In the genomic region with DNA sequence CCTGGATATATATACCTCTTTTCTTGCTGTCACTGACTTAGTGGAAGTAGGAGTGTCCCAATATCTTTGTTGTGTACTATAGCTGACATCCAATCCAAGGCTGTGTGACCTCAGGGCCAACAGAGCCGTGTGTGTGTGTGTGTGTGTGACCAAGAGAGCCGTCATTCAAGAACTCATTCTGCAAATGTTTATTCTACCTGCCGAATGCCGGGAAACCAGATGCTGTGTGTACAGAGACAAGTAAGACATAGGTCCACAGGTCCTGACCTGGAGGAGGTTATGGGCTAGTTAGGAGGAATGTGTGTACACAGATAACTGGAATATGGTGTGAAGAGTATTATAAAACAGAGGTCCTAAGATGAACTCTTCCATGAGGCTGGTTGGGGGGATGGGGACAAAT, we compare ENCODE assay signal across 1 cellular context.
TF ChIP-seq lines count a peak whose summit lies in the region.

No MANE protein-coding gene starts in this region.

TF ChIP-seq in HepG2, 621 proteins besides CTCF, POLR2A, EP300 and RAD21 (continued from another document and continues in another):
- TF ChIP-seq, protein P1, sequence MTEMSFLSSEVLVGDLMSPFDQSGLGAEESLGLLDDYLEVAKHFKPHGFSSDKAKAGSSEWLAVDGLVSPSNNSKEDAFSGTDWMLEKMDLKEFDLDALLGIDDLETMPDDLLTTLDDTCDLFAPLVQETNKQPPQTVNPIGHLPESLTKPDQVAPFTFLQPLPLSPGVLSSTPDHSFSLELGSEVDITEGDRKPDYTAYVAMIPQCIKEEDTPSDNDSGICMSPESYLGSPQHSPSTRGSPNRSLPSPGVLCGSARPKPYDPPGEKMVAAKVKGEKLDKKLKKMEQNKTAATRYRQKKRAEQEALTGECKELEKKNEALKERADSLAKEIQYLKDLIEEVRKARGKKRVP (CRISPR knock-in tag; IDR thresholded peaks at IDR 0.05), result peak in 1 of 2 experiments; percentile 49; a peak in 2 of 4 replicates
- TF ChIP-seq TSC22D2 (CRISPR knock-in tag; IDR thresholded peaks at IDR 0.05; ENCODE audit: borderline replicate concordance) (no peak), RFX1 (IDR thresholded peaks at IDR 0.05) (no peak), ZBTB7B (CRISPR knock-in tag; IDR thresholded peaks at IDR 0.05) (no peak), PCBP2 (optimal IDR thresholded peaks at IDR 0.05; ENCODE audit: low read depth, low read length, poor library complexity, severe bottlenecking) (no peak), SP5 (CRISPR knock-in tag; IDR thresholded peaks at IDR 0.05; ENCODE audit: borderline replicate concordance, low read depth) (peak; percentile 60), XRCC5 (optimal IDR thresholded peaks at IDR 0.05; ENCODE audit: low read length) (peak; percentile 72), ZMYM2 (CRISPR knock-in tag; IDR thresholded peaks at IDR 0.05) (no peak), FOSL2 (CRISPR knock-in tag; IDR thresholded peaks at IDR 0.05) (peak; percentile 75), SRSF1 (optimal IDR thresholded peaks at IDR 0.05; ENCODE audit: low read depth, low read length) (no peak), TARDBP (CRISPR knock-in tag; IDR thresholded peaks at IDR 0.05) (peak; percentile 81; the same call in 1 of the 2 replicates), ZNF564 (CRISPR knock-in tag; IDR thresholded peaks at IDR 0.05) (no peak; the same call in 1 of the 2 replicates), ZSCAN21 (CRISPR knock-in tag; IDR thresholded peaks at IDR 0.05; ENCODE audit: borderline replicate concordance) (no peak), GZF1 (CRISPR knock-in tag; IDR thresholded peaks at IDR 0.05) (no peak), HMG20A (CRISPR knock-in tag; IDR thresholded peaks at IDR 0.05; ENCODE audit: borderline replicate concordance) (peak; percentile 91), WIZ (CRISPR knock-in tag; IDR thresholded peaks at IDR 0.05) (0 out of 2 replicates have a peak, but pooled peaks have one; percentile 29), SOX5 (CRISPR knock-in tag; IDR thresholded peaks at IDR 0.05; ENCODE audit: borderline replicate concordance) (peak; percentile 85), ZFP36L1 (CRISPR knock-in tag; IDR thresholded peaks at IDR 0.05) (peak; percentile 43; the same call in 1 of the 2 replicates), ZNF780A (CRISPR knock-in tag; IDR thresholded peaks at IDR 0.05) (no peak), CBX2 (IDR thresholded peaks at IDR 0.05; ENCODE audit: low read depth, low read length) (no peak), CBX2 (CRISPR knock-in tag; IDR thresholded peaks at IDR 0.05; ENCODE audit: low read depth) (0 out of 2 replicates have a peak, but pooled peaks have one; percentile 40), ZNF644 (CRISPR knock-in tag; IDR thresholded peaks at IDR 0.05; ENCODE audit: low read depth) (peak; percentile 75), ZSCAN9 (CRISPR knock-in tag; IDR thresholded peaks at IDR 0.05; ENCODE audit: borderline replicate concordance) (0 out of 2 replicates have a peak, but pooled peaks have one; percentile 46), KDM2A (CRISPR knock-in tag; IDR thresholded peaks at IDR 0.05; ENCODE audit: borderline replicate concordance, low read depth) (peak; percentile 46; the same call in 1 of the 2 replicates), CAMTA2 (CRISPR knock-in tag; IDR thresholded peaks at IDR 0.05; ENCODE audit: borderline replicate concordance) (no peak), ARNTL (CRISPR knock-in tag; IDR thresholded peaks at IDR 0.05) (peak; percentile 20; the same call in 1 of the 2 replicates), FOXP1 (IDR thresholded peaks at IDR 0.05) (0 out of 2 replicates have a peak, but pooled peaks have one; percentile 44), FOXP1 (CRISPR knock-in tag; IDR thresholded peaks at IDR 0.05) (peak; percentile 95)
- TF ChIP-seq, protein P2, sequence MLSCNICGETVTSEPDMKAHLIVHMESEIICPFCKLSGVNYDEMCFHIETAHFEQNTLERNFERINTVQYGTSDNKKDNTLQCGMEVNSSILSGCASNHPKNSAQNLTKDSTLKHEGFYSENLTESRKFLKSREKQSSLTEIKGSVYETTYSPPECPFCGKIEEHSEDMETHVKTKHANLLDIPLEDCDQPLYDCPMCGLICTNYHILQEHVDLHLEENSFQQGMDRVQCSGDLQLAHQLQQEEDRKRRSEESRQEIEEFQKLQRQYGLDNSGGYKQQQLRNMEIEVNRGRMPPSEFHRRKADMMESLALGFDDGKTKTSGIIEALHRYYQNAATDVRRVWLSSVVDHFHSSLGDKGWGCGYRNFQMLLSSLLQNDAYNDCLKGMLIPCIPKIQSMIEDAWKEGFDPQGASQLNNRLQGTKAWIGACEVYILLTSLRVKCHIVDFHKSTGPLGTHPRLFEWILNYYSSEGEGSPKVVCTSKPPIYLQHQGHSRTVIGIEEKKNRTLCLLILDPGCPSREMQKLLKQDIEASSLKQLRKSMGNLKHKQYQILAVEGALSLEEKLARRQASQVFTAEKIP (CRISPR knock-in tag; IDR thresholded peaks at IDR 0.05; ENCODE audit: borderline replicate concordance), result no peak
- TF ChIP-seq, protein P3, sequence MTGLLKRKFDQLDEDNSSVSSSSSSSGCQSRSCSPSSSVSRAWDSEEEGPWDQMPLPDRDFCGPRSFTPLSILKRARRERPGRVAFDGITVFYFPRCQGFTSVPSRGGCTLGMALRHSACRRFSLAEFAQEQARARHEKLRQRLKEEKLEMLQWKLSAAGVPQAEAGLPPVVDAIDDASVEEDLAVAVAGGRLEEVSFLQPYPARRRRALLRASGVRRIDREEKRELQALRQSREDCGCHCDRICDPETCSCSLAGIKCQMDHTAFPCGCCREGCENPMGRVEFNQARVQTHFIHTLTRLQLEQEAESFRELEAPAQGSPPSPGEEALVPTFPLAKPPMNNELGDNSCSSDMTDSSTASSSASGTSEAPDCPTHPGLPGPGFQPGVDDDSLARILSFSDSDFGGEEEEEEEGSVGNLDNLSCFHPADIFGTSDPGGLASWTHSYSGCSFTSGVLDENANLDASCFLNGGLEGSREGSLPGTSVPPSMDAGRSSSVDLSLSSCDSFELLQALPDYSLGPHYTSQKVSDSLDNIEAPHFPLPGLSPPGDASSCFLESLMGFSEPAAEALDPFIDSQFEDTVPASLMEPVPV (CRISPR knock-in tag; IDR thresholded peaks at IDR 0.05), result no peak
- TF ChIP-seq, protein P4, sequence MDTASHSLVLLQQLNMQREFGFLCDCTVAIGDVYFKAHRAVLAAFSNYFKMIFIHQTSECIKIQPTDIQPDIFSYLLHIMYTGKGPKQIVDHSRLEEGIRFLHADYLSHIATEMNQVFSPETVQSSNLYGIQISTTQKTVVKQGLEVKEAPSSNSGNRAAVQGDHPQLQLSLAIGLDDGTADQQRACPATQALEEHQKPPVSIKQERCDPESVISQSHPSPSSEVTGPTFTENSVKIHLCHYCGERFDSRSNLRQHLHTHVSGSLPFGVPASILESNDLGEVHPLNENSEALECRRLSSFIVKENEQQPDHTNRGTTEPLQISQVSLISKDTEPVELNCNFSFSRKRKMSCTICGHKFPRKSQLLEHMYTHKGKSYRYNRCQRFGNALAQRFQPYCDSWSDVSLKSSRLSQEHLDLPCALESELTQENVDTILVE (CRISPR knock-in tag; IDR thresholded peaks at IDR 0.05), result peak; percentile 72
- TF ChIP-seq, protein P5, sequence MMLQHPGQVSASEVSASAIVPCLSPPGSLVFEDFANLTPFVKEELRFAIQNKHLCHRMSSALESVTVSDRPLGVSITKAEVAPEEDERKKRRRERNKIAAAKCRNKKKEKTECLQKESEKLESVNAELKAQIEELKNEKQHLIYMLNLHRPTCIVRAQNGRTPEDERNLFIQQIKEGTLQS (CRISPR knock-in tag; IDR thresholded peaks at IDR 0.05), result no peak
- TF ChIP-seq, protein P6, sequence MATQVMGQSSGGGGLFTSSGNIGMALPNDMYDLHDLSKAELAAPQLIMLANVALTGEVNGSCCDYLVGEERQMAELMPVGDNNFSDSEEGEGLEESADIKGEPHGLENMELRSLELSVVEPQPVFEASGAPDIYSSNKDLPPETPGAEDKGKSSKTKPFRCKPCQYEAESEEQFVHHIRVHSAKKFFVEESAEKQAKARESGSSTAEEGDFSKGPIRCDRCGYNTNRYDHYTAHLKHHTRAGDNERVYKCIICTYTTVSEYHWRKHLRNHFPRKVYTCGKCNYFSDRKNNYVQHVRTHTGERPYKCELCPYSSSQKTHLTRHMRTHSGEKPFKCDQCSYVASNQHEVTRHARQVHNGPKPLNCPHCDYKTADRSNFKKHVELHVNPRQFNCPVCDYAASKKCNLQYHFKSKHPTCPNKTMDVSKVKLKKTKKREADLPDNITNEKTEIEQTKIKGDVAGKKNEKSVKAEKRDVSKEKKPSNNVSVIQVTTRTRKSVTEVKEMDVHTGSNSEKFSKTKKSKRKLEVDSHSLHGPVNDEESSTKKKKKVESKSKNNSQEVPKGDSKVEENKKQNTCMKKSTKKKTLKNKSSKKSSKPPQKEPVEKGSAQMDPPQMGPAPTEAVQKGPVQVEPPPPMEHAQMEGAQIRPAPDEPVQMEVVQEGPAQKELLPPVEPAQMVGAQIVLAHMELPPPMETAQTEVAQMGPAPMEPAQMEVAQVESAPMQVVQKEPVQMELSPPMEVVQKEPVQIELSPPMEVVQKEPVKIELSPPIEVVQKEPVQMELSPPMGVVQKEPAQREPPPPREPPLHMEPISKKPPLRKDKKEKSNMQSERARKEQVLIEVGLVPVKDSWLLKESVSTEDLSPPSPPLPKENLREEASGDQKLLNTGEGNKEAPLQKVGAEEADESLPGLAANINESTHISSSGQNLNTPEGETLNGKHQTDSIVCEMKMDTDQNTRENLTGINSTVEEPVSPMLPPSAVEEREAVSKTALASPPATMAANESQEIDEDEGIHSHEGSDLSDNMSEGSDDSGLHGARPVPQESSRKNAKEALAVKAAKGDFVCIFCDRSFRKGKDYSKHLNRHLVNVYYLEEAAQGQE (IDR thresholded peaks at IDR 0.05; ENCODE audit: borderline replicate concordance in 1 of 2, low read depth in 1 of 2, low read length in 2 of 2), result peak in 1 of 2 experiments; percentile 25; a peak in 1 of 4 replicates
- TF ChIP-seq, protein P7, sequence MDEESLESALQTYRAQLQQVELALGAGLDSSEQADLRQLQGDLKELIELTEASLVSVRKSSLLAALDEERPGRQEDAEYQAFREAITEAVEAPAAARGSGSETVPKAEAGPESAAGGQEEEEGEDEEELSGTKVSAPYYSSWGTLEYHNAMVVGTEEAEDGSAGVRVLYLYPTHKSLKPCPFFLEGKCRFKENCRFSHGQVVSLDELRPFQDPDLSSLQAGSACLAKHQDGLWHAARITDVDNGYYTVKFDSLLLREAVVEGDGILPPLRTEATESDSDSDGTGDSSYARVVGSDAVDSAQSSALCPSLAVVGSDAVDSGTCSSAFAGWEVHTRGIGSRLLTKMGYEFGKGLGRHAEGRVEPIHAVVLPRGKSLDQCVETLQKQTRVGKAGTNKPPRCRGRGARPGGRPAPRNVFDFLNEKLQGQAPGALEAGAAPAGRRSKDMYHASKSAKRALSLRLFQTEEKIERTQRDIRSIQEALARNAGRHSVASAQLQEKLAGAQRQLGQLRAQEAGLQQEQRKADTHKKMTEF (CRISPR knock-in tag; IDR thresholded peaks at IDR 0.05), result peak; percentile 89; the same call in 1 of the 2 replicates
- TF ChIP-seq, protein P8, sequence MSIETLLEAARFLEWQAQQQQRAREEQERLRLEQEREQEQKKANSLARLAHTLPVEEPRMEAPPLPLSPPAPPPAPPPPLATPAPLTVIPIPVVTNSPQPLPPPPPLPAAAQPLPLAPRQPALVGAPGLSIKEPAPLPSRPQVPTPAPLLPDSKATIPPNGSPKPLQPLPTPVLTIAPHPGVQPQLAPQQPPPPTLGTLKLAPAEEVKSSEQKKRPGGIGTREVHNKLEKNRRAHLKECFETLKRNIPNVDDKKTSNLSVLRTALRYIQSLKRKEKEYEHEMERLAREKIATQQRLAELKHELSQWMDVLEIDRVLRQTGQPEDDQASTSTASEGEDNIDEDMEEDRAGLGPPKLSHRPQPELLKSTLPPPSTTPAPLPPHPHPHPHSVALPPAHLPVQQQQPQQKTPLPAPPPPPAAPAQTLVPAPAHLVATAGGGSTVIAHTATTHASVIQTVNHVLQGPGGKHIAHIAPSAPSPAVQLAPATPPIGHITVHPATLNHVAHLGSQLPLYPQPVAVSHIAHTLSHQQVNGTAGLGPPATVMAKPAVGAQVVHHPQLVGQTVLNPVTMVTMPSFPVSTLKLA (IDR thresholded peaks at IDR 0.05), result no peak
- TF ChIP-seq, protein P9, sequence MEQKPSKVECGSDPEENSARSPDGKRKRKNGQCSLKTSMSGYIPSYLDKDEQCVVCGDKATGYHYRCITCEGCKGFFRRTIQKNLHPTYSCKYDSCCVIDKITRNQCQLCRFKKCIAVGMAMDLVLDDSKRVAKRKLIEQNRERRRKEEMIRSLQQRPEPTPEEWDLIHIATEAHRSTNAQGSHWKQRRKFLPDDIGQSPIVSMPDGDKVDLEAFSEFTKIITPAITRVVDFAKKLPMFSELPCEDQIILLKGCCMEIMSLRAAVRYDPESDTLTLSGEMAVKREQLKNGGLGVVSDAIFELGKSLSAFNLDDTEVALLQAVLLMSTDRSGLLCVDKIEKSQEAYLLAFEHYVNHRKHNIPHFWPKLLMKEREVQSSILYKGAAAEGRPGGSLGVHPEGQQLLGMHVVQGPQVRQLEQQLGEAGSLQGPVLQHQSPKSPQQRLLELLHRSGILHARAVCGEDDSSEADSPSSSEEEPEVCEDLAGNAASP (CRISPR knock-in tag; IDR thresholded peaks at IDR 0.05; ENCODE audit: borderline replicate concordance), result peak; percentile 97; the same call in 1 of the 2 replicates
- TF ChIP-seq, protein P10, sequence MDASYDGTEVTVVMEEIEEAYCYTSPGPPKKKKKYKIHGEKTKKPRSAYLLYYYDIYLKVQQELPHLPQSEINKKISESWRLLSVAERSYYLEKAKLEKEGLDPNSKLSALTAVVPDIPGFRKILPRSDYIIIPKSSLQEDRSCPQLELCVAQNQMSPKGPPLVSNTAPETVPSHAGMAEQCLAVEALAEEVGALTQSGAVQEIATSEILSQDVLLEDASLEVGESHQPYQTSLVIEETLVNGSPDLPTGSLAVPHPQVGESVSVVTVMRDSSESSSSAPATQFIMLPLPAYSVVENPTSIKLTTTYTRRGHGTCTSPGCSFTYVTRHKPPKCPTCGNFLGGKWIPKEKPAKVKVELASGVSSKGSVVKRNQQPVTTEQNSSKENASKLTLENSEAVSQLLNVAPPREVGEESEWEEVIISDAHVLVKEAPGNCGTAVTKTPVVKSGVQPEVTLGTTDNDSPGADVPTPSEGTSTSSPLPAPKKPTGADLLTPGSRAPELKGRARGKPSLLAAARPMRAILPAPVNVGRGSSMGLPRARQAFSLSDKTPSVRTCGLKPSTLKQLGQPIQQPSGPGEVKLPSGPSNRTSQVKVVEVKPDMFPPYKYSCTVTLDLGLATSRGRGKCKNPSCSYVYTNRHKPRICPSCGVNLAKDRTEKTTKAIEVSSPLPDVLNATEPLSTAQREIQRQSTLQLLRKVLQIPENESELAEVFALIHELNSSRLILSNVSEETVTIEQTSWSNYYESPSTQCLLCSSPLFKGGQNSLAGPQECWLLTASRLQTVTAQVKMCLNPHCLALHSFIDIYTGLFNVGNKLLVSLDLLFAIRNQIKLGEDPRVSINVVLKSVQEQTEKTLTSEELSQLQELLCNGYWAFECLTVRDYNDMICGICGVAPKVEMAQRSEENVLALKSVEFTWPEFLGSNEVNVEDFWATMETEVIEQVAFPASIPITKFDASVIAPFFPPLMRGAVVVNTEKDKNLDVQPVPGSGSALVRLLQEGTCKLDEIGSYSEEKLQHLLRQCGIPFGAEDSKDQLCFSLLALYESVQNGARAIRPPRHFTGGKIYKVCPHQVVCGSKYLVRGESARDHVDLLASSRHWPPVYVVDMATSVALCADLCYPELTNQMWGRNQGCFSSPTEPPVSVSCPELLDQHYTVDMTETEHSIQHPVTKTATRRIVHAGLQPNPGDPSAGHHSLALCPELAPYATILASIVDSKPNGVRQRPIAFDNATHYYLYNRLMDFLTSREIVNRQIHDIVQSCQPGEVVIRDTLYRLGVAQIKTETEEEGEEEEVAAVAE (CRISPR knock-in tag; IDR thresholded peaks at IDR 0.05; ENCODE audit: borderline replicate concordance), result peak; percentile 63; the same call in 1 of the 2 replicates
